ENCODE assay signal across 8 cellular contexts in genomic region chrX:19344207-19344534, GRCh38. TPM values are rescaled to one million over a fixed set of nuclear protein-coding genes. Genes with fewer than 3 reads are reported as not detected.
DNase-seq lines count a peak whose midpoint lies in the region; ATAC-seq, FAIRE-seq and TF ChIP-seq lines count a peak whose summit lies in the region.

No MANE protein-coding gene starts in this region.

- H3K4me1 ChIP-seq in SJCRH30: peaks cover 5% of the 10 kb centered on the region; the same call in 1 of the 2 replicates

- H3K4me3 ChIP-seq in SJCRH30 (peak overlapping the region; percentile 78), fibroblast of villous mesenchyme (ENCODE audit: low read depth, low read length) (peak overlapping the region; percentile 72), skin epidermis (peak overlapping the region; percentile 61 to 82 (median 66))

- intact Hi-C loops in CD14-positive monocyte (cut with micrococcal nuclease): loop anchor here in 1 of 2 donors (5.0 kb wide), 1 partner anchor 917 kb away; the partner anchor contains the start of gene CDKL5

- H3K9me3 Mint-ChIP-seq in CD14-positive monocyte: peaks cover 0 to 10% (median 0%) of the 10 kb centered on the region in 7 donors

- peaks cover 0 to 3% of the 10 kb centered on the region in 2 donors for H3K36me3 Mint-ChIP-seq in CD14-positive monocyte

- no peak for FAIRE-seq in GM12891 (lab: Jason Lieb, UNC)

- no peak for TF ChIP-seq POLR2A in GM12891 (IDR thresholded peaks at IDR 0.05; ENCODE audit: low read depth, low read length)

- peak overlapping the region; percentile 83 to 95 (median 90) for H3K27ac Mint-ChIP-seq in CD14-positive monocyte

- TF ChIP-seq CTCF in CD14-positive monocyte (IDR thresholded peaks at IDR 0.05): no peak
- no peak for TF ChIP-seq CTCF in fibroblast of villous mesenchyme (IDR thresholded peaks at IDR 0.05; ENCODE audit: insufficient read depth, low read depth, low read length)

- peaks cover 20% of the 10 kb centered on the region for H3K4me1 Mint-ChIP-seq in CD14-positive monocyte

- H3K9me3 ChIP-seq in SJCRH30 (replicated peaks): no peaks in the 10 kb centered on the region

- H3K36me3 ChIP-seq in SJCRH30: peaks cover 11% of the 10 kb centered on the region

- peaks cover 0 to 7% (median 2%) of the 10 kb centered on the region in 3 donors for H3K27me3 Mint-ChIP-seq in CD14-positive monocyte (ENCODE audit: low read depth in 3 of 3)

- ATAC-seq in GM21723 (IDR thresholded peaks at IDR 0.05; ENCODE audit: unreplicated experiment) (peak; percentile 20), HG03442 (IDR thresholded peaks at IDR 0.05; ENCODE audit: unreplicated experiment) (no peak)

- no peak for DNase-seq in CD14-positive monocyte (ENCODE audit: low spot score)
- DNase-seq in SJCRH30: no peak
- DNase-seq in fibroblast of villous mesenchyme (ENCODE audit: low read depth): no peak
- no peak for DNase-seq in GM12891 (ENCODE audit: insufficient read length, low spot score)
- DNase-seq in NCI-H1436 (lab: John Stamatoyannopoulos, UW): no peak

- peak overlapping the region; percentile 78 to 84 for H3K4me3 Mint-ChIP-seq in CD14-positive monocyte

- no peaks in the 10 kb centered on the region for H3K27me3 ChIP-seq in SJCRH30

- peak overlapping the region; percentile 44 for H3K27ac ChIP-seq in SJCRH30
- peak overlapping the region in 20 of 21 experiments; percentile 35 to 93 (median 83) for H3K27ac ChIP-seq in skin epidermis

TF ChIP-seq in GM12891, 5 proteins besides CTCF, POLR2A, EP300 and RAD21:
- no peak for TF ChIP-seq POU2F2 (IDR thresholded peaks at IDR 0.05; ENCODE audit: low read depth, low read length)
- TF ChIP-seq PAX5 (IDR thresholded peaks at IDR 0.05; ENCODE audit: insufficient read depth, low read length, severe bottlenecking): no peak
- no peak for TF ChIP-seq SPI1 (IDR thresholded peaks at IDR 0.05; ENCODE audit: low read depth, low read length)
- no peak for TF ChIP-seq POLR2AphosphoS5 (IDR thresholded peaks at IDR 0.05; ENCODE audit: low read depth, low read length)
- no peak for TF ChIP-seq TAF1 (IDR thresholded peaks at IDR 0.05; ENCODE audit: low read depth, low read length)

RNA-seq across cellular contexts. Expression of gene PDHA1, which starts 0.4 kb away (rescaled TPM):
- polyA plus RNA-seq in CD14-positive monocyte: 10 to 100 TPM; 56.0 to 76.3 TPM
- total RNA-seq in SJCRH30 (2014; rRNA removed; shearing (Covaris generic)): 378 and 393 TPM in 2 replicates
- 32.4 and 42.5 TPM in 2 replicates for total RNA-seq in fibroblast of villous mesenchyme
- polyA plus RNA-seq in GM12891 (2012; ENCODE audit: low read depth, missing spikeins): 136 TPM
